Comparison of ENCODE assay signal across 14 cellular contexts in genomic region chr1:81559662-81560350, GRCh38.
DNase-seq lines count a peak whose midpoint lies in the region; ATAC-seq, FAIRE-seq and TF ChIP-seq lines count a peak whose summit lies in the region.
"Had no signal": no experiment of that assay in that cellular context is flagged by ENCODE, and none has a peak within 500 bp of the region (broad histone marks: within the 10 kb centered on the region; RNA-seq: fewer than 3 reads in every experiment).

No MANE protein-coding gene starts in this region.

- peak; percentile 45 for TF ChIP-seq CTCF in cardiac fibroblast (IDR thresholded peaks at IDR 0.05; ENCODE audit: low read depth, low read length)
- TF ChIP-seq CTCF in progenitor cell of endocrine pancreas (IDR thresholded peaks at IDR 0.05; ENCODE audit: unreplicated experiment) = peak; percentile 23

- no peaks in the 10 kb centered on the region for H3K36me3 Mint-ChIP-seq in progenitor cell of endocrine pancreas (ENCODE audit: insufficient read depth)

- DNase-seq in DMS53 (lab: John Stamatoyannopoulos, UW) (peak; percentile 54), DMS53 treated with DMSO at 0.1 percent for 48 hours (lab: John Stamatoyannopoulos, UW; ENCODE audit: unreplicated experiment) (no peak), cardiac fibroblast (ENCODE audit: low read depth in 2 of 2) (peak; percentile 22 to 29), progenitor cell of endocrine pancreas (ENCODE audit: low spot score, unreplicated experiment) (no peak), HTR-8/SVneo (ENCODE audit: insufficient read length, low spot score) (no peak), GM19240 (ENCODE audit: insufficient read length, low spot score) (no peak), G401 (ENCODE audit: low spot score) (no peak)
- DNase-seq: NCI-H2029, spleen, testis had no signal

- H3K4me3 Mint-ChIP-seq in progenitor cell of endocrine pancreas (ENCODE audit: low read depth) = no peak overlapping the region

- no peaks in the 10 kb centered on the region for H3K27me3 Mint-ChIP-seq in progenitor cell of endocrine pancreas

- no peak overlapping the region for H3K4me3 ChIP-seq in cardiac fibroblast (replicated peaks in 1 of 2; ENCODE audit: low read depth in 2 of 2, low read length in 2 of 2)
- H3K4me3 ChIP-seq: K562, spleen, testis had no signal

- no peak overlapping the region for H3K27ac Mint-ChIP-seq in progenitor cell of endocrine pancreas

- peaks cover 3% of the 10 kb centered on the region for H3K9me3 Mint-ChIP-seq in progenitor cell of endocrine pancreas (ENCODE audit: low read depth)

- ATAC-seq in HG03442 (IDR thresholded peaks at IDR 0.05; ENCODE audit: unreplicated experiment) = peak; percentile 57
- ATAC-seq: activated CD4-positive, CD25-positive, alpha-beta regulatory T cell treated with anti-CD3 and anti-CD28 coated beads, Interleukin-2, amount 50 U/mL, for 24 hours; K562 had no signal

- H3K4me1 Mint-ChIP-seq in progenitor cell of endocrine pancreas (ENCODE audit: low read depth) = no peaks in the 10 kb centered on the region

- in situ Hi-C loops in G401 (cut with HindIII; ENCODE audit: low sequenced_read_pairs) = no loop called here

- no peak for FAIRE-seq in HTR-8/SVneo (lab: Jason Lieb, UNC)
- FAIRE-seq: GM12892, K562 had no signal

Comparison
In these comparisons a context has a peak if more than half of its experiments do, and no peak if none do; other contexts are left out.
1. DNase-seq: peak in DMS53 (single experiment) and cardiac fibroblast (2 of 2); none in DMS53 treated with DMSO at 0.1 percent for 48 hours (single experiment), progenitor cell of endocrine pancreas (single experiment), HTR-8/SVneo (single experiment), GM19240 (single experiment) and G401 (single experiment).